In the genomic region with DNA sequence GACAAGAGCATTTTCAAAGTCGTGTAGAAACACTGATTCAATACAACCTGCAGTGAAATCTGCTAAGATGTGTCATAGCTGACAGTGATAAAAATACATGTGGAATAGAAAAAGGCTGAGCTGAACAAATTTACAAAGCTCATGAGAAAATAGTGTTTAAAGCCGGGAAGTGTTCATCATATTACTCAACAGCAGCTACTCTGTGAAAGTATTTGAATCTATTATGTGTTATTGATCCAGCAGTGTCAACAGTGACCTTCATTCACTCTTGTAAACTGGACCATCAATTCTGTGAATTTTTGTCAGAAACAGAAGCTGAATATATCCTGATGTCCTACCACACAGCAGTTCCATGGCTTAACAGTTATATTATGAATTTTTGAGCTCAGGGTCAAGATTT, we compare ENCODE assay signal across 1 cellular context.
TF ChIP-seq lines count a peak whose summit lies in the region.

No MANE protein-coding gene starts in this region.

TF ChIP-seq in HepG2, 621 proteins besides CTCF, POLR2A, EP300 and RAD21 (continued from another document):
- no peak for TF ChIP-seq PRDM4 (CRISPR knock-in tag; IDR thresholded peaks at IDR 0.05; ENCODE audit: borderline replicate concordance)
- TF ChIP-seq ZFP1 (CRISPR knock-in tag; IDR thresholded peaks at IDR 0.05), result no peak
- TF ChIP-seq ZNF570 (CRISPR knock-in tag; IDR thresholded peaks at IDR 0.05; ENCODE audit: borderline replicate concordance), result no peak
- TF ChIP-seq FOXP1 (IDR thresholded peaks at IDR 0.05), result no peak
- TF ChIP-seq FOXP1 (CRISPR knock-in tag; IDR thresholded peaks at IDR 0.05), result 0 out of 2 replicates have a peak, but pooled peaks have one; percentile 34
TF ChIP-seq in HepG2: peak in this region for 12.
